ENCODE assay signal across 6 cellular contexts in genomic region chr12:55718020-55718419, GRCh38. TPM values are rescaled to one million over a fixed set of nuclear protein-coding genes. Genes with fewer than 3 reads are reported as not detected.
DNase-seq lines count a peak whose midpoint lies in the region.

No MANE protein-coding gene starts in this region.

- H3K4me3 ChIP-seq in mesendoderm (ENCODE audit: low read length): no peak overlapping the region

- no peak overlapping the region for H3K4me2 ChIP-seq in mesendoderm (ENCODE audit: low read length)

- DNase-seq in COLO829 (ENCODE audit: low spot score) (peak; percentile 89), mesendoderm (peak; percentile 87), DMS79 treated with DMSO at 0.1 percent for 48 hours (lab: John Stamatoyannopoulos, UW) (no peak), NCI-H2227 (lab: John Stamatoyannopoulos, UW; ENCODE audit: unreplicated experiment) (no peak)
- no peak for DNase-seq in activated T-helper 1 cell treated with anti-CD3 and anti-CD28 coated beads, Interleukin-12 subunit alpha, Interleukin-12 subunit beta, Interleukin-2, Interleukin-4 antibody, amounts not matched to agents 30 ng/mL and 10 ng/mL and 1 ng/mL, durations not matched to agents 14 hours and 24 hours and 36 hours (ENCODE audit: low spot score)
- no peak for DNase-seq in stimulated activated CD4-positive, alpha-beta T cell treated with anti-CD3 and anti-CD28 coated beads, Interleukin-12 subunit alpha, Interleukin-12 subunit beta, amount 100 ng/mL, for 4 hours

- no peak overlapping the region for H2BK15ac ChIP-seq in mesendoderm (replicated peaks; ENCODE audit: low read depth)

- no peaks in the 10 kb centered on the region for H3K36me3 Mint-ChIP-seq in activated T-helper 1 cell treated with anti-CD3 and anti-CD28 coated beads, Interleukin-12 subunit alpha, Interleukin-12 subunit beta, Interleukin-2, Interleukin-4 antibody, amounts not matched to agents 30 ng/mL and 10 ng/mL and 1 ng/mL, durations not matched to agents 14 hours and 24 hours and 36 hours (ENCODE audit: low read depth)

- H4K8ac ChIP-seq in mesendoderm (ENCODE audit: low read depth, low read length): no peak overlapping the region

- peaks cover 17% of the 10 kb centered on the region for H3K4me1 ChIP-seq in mesendoderm (ENCODE audit: control insufficient read depth, low read depth, low read length)

- H3K4me3 Mint-ChIP-seq in activated T-helper 1 cell treated with anti-CD3 and anti-CD28 coated beads, Interleukin-12 subunit alpha, Interleukin-12 subunit beta, Interleukin-2, Interleukin-4 antibody, amounts not matched to agents 30 ng/mL and 10 ng/mL and 1 ng/mL, durations not matched to agents 14 hours and 24 hours and 36 hours: peak overlapping the region; percentile 91

- peaks cover 34% of the 10 kb centered on the region for H3K4me1 Mint-ChIP-seq in activated T-helper 1 cell treated with anti-CD3 and anti-CD28 coated beads, Interleukin-12 subunit alpha, Interleukin-12 subunit beta, Interleukin-2, Interleukin-4 antibody, amounts not matched to agents 30 ng/mL and 10 ng/mL and 1 ng/mL, durations not matched to agents 14 hours and 24 hours and 36 hours (ENCODE audit: low read depth)

- no peak overlapping the region for H2AK5ac ChIP-seq in mesendoderm (ENCODE audit: low read length)

- H3K9ac ChIP-seq in mesendoderm (ENCODE audit: low read length): peak overlapping the region; percentile 44

- H3K79me2 ChIP-seq in mesendoderm (ENCODE audit: control insufficient read depth, insufficient read depth, low read length): no peaks in the 10 kb centered on the region

- H4K5ac ChIP-seq in mesendoderm (ENCODE audit: low read length): no peak overlapping the region

- no peaks in the 10 kb centered on the region for H3K36me3 ChIP-seq in mesendoderm (ENCODE audit: control insufficient read depth, insufficient read depth, low read length)

- peak overlapping the region; percentile 38 for H3K23ac ChIP-seq in mesendoderm (ENCODE audit: low read length)

- H3K56ac ChIP-seq in mesendoderm (ENCODE audit: low read length): peak overlapping the region; percentile 85

- peak overlapping the region; percentile 29 for H3K4ac ChIP-seq in mesendoderm (ENCODE audit: low read depth, low read length)

- H3K27me3 ChIP-seq in mesendoderm (ENCODE audit: insufficient read depth, low read length, poor library complexity): no peaks in the 10 kb centered on the region

- H2BK120ac ChIP-seq in mesendoderm (ENCODE audit: low read depth, low read length): no peak overlapping the region

- H3K27ac ChIP-seq in mesendoderm (ENCODE audit: low read depth, low read length): peak overlapping the region; percentile 63

- peak overlapping the region; percentile 48 for H2BK5ac ChIP-seq in mesendoderm (ENCODE audit: low read length)

- peak overlapping the region; percentile 76 for H3K18ac ChIP-seq in mesendoderm (ENCODE audit: low read length)

- no peaks in the 10 kb centered on the region for H3K79me1 ChIP-seq in mesendoderm (ENCODE audit: low read length)

- intact Hi-C loops in activated T-helper 1 cell treated with anti-CD3 and anti-CD28 coated beads, Interleukin-12 subunit alpha, Interleukin-12 subunit beta, Interleukin-2, Interleukin-4 antibody, amounts not matched to agents 30 ng/mL and 10 ng/mL and 1 ng/mL, durations not matched to agents 14 hours and 24 hours and 36 hours (cut with micrococcal nuclease): loop anchor here (10.0 kb wide), 1 partner anchor 1153 kb away; no protein-coding TSS in a partner anchor

- no peaks in the 10 kb centered on the region for H3K9me3 Mint-ChIP-seq in activated T-helper 1 cell treated with anti-CD3 and anti-CD28 coated beads, Interleukin-12 subunit alpha, Interleukin-12 subunit beta, Interleukin-2, Interleukin-4 antibody, amounts not matched to agents 30 ng/mL and 10 ng/mL and 1 ng/mL, durations not matched to agents 14 hours and 24 hours and 36 hours

- peaks cover 3% of the 10 kb centered on the region for H3K27me3 Mint-ChIP-seq in activated T-helper 1 cell treated with anti-CD3 and anti-CD28 coated beads, Interleukin-12 subunit alpha, Interleukin-12 subunit beta, Interleukin-2, Interleukin-4 antibody, amounts not matched to agents 30 ng/mL and 10 ng/mL and 1 ng/mL, durations not matched to agents 14 hours and 24 hours and 36 hours (ENCODE audit: insufficient read depth)

- WGBS in mesendoderm (ENCODE audit: extremely low coverage, insufficient coverage, low lambda C conversion rate): no CpG with 5 or more reads among the region's 4 CpGs

- no peak overlapping the region for H3K27ac Mint-ChIP-seq in activated T-helper 1 cell treated with anti-CD3 and anti-CD28 coated beads, Interleukin-12 subunit alpha, Interleukin-12 subunit beta, Interleukin-2, Interleukin-4 antibody, amounts not matched to agents 30 ng/mL and 10 ng/mL and 1 ng/mL, durations not matched to agents 14 hours and 24 hours and 36 hours

RNA-seq across cellular contexts. Expression of gene RDH5, which starts 2.2 kb away (rescaled TPM):
- total RNA-seq in activated T-helper 1 cell treated with anti-CD3 and anti-CD28 coated beads, Interleukin-12 subunit alpha, Interleukin-12 subunit beta, Interleukin-2, Interleukin-4 antibody, amounts not matched to agents 30 ng/mL and 10 ng/mL and 1 ng/mL, durations not matched to agents 14 hours and 24 hours and 36 hours: 4.2 and 6.7 TPM in 2 replicates
- polyA plus RNA-seq in mesendoderm (2013, experiment 1 of 2): 2.5 TPM
- polyA plus RNA-seq in mesendoderm (2013, experiment 2 of 2): 2.0 TPM

RNA-seq across cellular contexts. Expression of gene BLOC1S1, which starts 2.2 kb away (rescaled TPM):
- total RNA-seq in activated T-helper 1 cell treated with anti-CD3 and anti-CD28 coated beads, Interleukin-12 subunit alpha, Interleukin-12 subunit beta, Interleukin-2, Interleukin-4 antibody, amounts not matched to agents 30 ng/mL and 10 ng/mL and 1 ng/mL, durations not matched to agents 14 hours and 24 hours and 36 hours: 62.5 and 64.8 TPM in 2 replicates
- polyA plus RNA-seq in mesendoderm (2013, experiment 1 of 2): 63.3 TPM
- 65.5 TPM for polyA plus RNA-seq in mesendoderm (2013, experiment 2 of 2)

RNA-seq across cellular contexts. Expression of gene ITGA7, which starts 10.3 kb away (rescaled TPM):
- 0.88 and 1.1 TPM in 2 replicates for total RNA-seq in activated T-helper 1 cell treated with anti-CD3 and anti-CD28 coated beads, Interleukin-12 subunit alpha, Interleukin-12 subunit beta, Interleukin-2, Interleukin-4 antibody, amounts not matched to agents 30 ng/mL and 10 ng/mL and 1 ng/mL, durations not matched to agents 14 hours and 24 hours and 36 hours
- 20.8 TPM for polyA plus RNA-seq in mesendoderm (2013, experiment 1 of 2)
- 20.1 TPM for polyA plus RNA-seq in mesendoderm (2013, experiment 2 of 2)

RNA-seq across cellular contexts. Expression of gene CD63, which starts 10.8 kb away (rescaled TPM):
- 183 and 198 TPM in 2 replicates for total RNA-seq in activated T-helper 1 cell treated with anti-CD3 and anti-CD28 coated beads, Interleukin-12 subunit alpha, Interleukin-12 subunit beta, Interleukin-2, Interleukin-4 antibody, amounts not matched to agents 30 ng/mL and 10 ng/mL and 1 ng/mL, durations not matched to agents 14 hours and 24 hours and 36 hours
- 760 TPM for polyA plus RNA-seq in mesendoderm (2013, experiment 1 of 2)
- 752 TPM for polyA plus RNA-seq in mesendoderm (2013, experiment 2 of 2)

RNA-seq across cellular contexts. Expression of gene GDF11, which starts 24.9 kb away (rescaled TPM):
- total RNA-seq in activated T-helper 1 cell treated with anti-CD3 and anti-CD28 coated beads, Interleukin-12 subunit alpha, Interleukin-12 subunit beta, Interleukin-2, Interleukin-4 antibody, amounts not matched to agents 30 ng/mL and 10 ng/mL and 1 ng/mL, durations not matched to agents 14 hours and 24 hours and 36 hours: 14.2 and 15.2 TPM in 2 replicates
- 6.5 TPM for polyA plus RNA-seq in mesendoderm (2013, experiment 1 of 2)
- 7.0 TPM for polyA plus RNA-seq in mesendoderm (2013, experiment 2 of 2)

Comparison
In these comparisons a context has a peak if more than half of its experiments do, and no peak if none do; other contexts are left out.
1. DNase-seq: peak in COLO829 (single experiment) and mesendoderm (single experiment); none in activated T-helper 1 cell treated with anti-CD3 and anti-CD28 coated beads, Interleukin-12 subunit alpha, Interleukin-12 subunit beta, Interleukin-2, Interleukin-4 antibody, amounts not matched to agents 30 ng/mL and 10 ng/mL and 1 ng/mL, durations not matched to agents 14 hours and 24 hours and 36 hours (single experiment), stimulated activated CD4-positive, alpha-beta T cell treated with anti-CD3 and anti-CD28 coated beads, Interleukin-12 subunit alpha, Interleukin-12 subunit beta, amount 100 ng/mL, for 4 hours (single experiment), DMS79 treated with DMSO at 0.1 percent for 48 hours (single experiment) and NCI-H2227 (single experiment).